ENCODE assay signal across 8 cellular contexts in genomic region chr9:130713286-130713975, GRCh38. TPM values are rescaled to one million over a fixed set of nuclear protein-coding genes. Genes with fewer than 3 reads are reported as not detected.
A peak's percentile ranks its signal among the peaks of the same experiment; 100 is the strongest.
DNase-seq lines count a peak whose midpoint lies in the region; ATAC-seq and TF ChIP-seq lines count a peak whose summit lies in the region.

No MANE protein-coding gene starts in this region.

- intact Hi-C loops in Caco-2 (cut with micrococcal nuclease; ENCODE audit: unreplicated experiment): loop anchor here (2.0 to 5.0 kb wide), 2 partner anchors 21 to 229 kb away; partner anchors contain the start of gene EXOSC2
- intact Hi-C loops in left cardiac atrium (cut with DNase I): loop anchor here in 1 of 2 donors (5.0 kb wide), 2 partner anchors 54 to 134 kb away; no protein-coding TSS in a partner anchor
- intact Hi-C loops in prostate gland (cut with DNase I): loop anchor here (2.0 to 5.0 kb wide), 2 partner anchors 59 to 147 kb away; no protein-coding TSS in a partner anchor

- ATAC-seq in HG03175 (IDR thresholded peaks at IDR 0.05; ENCODE audit: unreplicated experiment): peak; percentile 3
- ATAC-seq in activated naive CD4-positive, alpha-beta T cell treated with anti-CD3 and anti-CD28 coated beads, Interleukin-2, amount 50 U/mL, for 72 hours: peak in 1 of 2 donors; percentile 0
- peak; percentile 4 to 10 for ATAC-seq in left cardiac atrium
- no peak for ATAC-seq in HG02588 (IDR thresholded peaks at IDR 0.05; ENCODE audit: unreplicated experiment)
- no peak for ATAC-seq in HG02870 (IDR thresholded peaks at IDR 0.05; ENCODE audit: unreplicated experiment)

- CTCF ChIA-PET in Caco-2 (lab: Charles Lee): interaction anchor here (0.8 kb wide), 1 partner anchor 153 kb away, joined by 5 read pairs; no protein-coding TSS in a partner anchor

- WGBS in prostate gland: under 1% methylated on average over 25 of the region's 37 CpGs

- DNase-seq in Caco-2: peak in 1 of 2 experiments; percentile 27
- DNase-seq in activated naive CD4-positive, alpha-beta T cell treated with anti-CD3 and anti-CD28 coated beads, Interleukin-2, amount 50 U/mL, for 72 hours (ENCODE audit: low spot score in 2 of 2): peak in 1 of 2 donors; percentile 19
- peak; percentile 42 for DNase-seq in left cardiac atrium
- DNase-seq in prostate gland (ENCODE audit: low spot score): no peak
- no peak for DNase-seq in DMS153 (lab: John Stamatoyannopoulos, UW)

- H3K36me3 Mint-ChIP-seq in Caco-2 (ENCODE audit: insufficient read depth, unreplicated experiment): peaks cover 23% of the 10 kb centered on the region
- peaks cover 4 to 9% of the 10 kb centered on the region in 2 donors for H3K36me3 Mint-ChIP-seq in activated naive CD4-positive, alpha-beta T cell treated with anti-CD3 and anti-CD28 coated beads, Interleukin-2, amount 50 U/mL, for 72 hours

- H3K9me3 ChIP-seq in Caco-2 (no peaks in the 10 kb centered on the region), prostate gland (no peaks in the 10 kb centered on the region)

- peak overlapping the region; percentile 96 for H3K4me3 Mint-ChIP-seq in Caco-2 (ENCODE audit: unreplicated experiment)

- H3K4me1 ChIP-seq in Caco-2 (peaks cover 22% of the 10 kb centered on the region), prostate gland (replicated peaks) (no peaks in the 10 kb centered on the region)

- H3K4me1 Mint-ChIP-seq in Caco-2 (ENCODE audit: low read depth, unreplicated experiment): peaks cover 8% of the 10 kb centered on the region

- H3K27ac Mint-ChIP-seq in Caco-2 (ENCODE audit: unreplicated experiment): peak overlapping the region; percentile 96
- H3K27ac Mint-ChIP-seq in activated naive CD4-positive, alpha-beta T cell treated with anti-CD3 and anti-CD28 coated beads, Interleukin-2, amount 50 U/mL, for 72 hours: peak overlapping the region; percentile 89 to 99

- TF ChIP-seq POLR2A in prostate gland (IDR thresholded peaks at IDR 0.05): no peak

- no peaks in the 10 kb centered on the region for H3K9me3 Mint-ChIP-seq in Caco-2 (ENCODE audit: unreplicated experiment)
- no peaks in the 10 kb centered on the region for H3K9me3 Mint-ChIP-seq in activated naive CD4-positive, alpha-beta T cell treated with anti-CD3 and anti-CD28 coated beads, Interleukin-2, amount 50 U/mL, for 72 hours

- peak overlapping the region; percentile 99 for H3K27ac ChIP-seq in prostate gland

- BruUV-seq in Caco-2 (replicated peaks; lab: Mats Ljungman, UMichigan): no TSS peak

- H3K36me3 ChIP-seq in Caco-2 (ENCODE audit: control insufficient read depth, insufficient read depth, low read length) (no peaks in the 10 kb centered on the region), prostate gland (no peaks in the 10 kb centered on the region)

- H3K4me3 ChIP-seq in Caco-2 (ENCODE audit: low read depth, low read length) (peak overlapping the region; percentile 80), prostate gland (peak overlapping the region; percentile 83 to 99)

- H3K27me3 ChIP-seq in Caco-2 (replicated peaks; ENCODE audit: control insufficient read depth, insufficient read depth, low read length): no peaks in the 10 kb centered on the region
- no peaks in the 10 kb centered on the region for H3K27me3 ChIP-seq in prostate gland (replicated peaks; ENCODE audit: insufficient read depth)

- POLR2A ChIA-PET in Caco-2 (lab: Charles Lee): no interaction called here

- H3K27me3 Mint-ChIP-seq in Caco-2 (ENCODE audit: insufficient read depth, unreplicated experiment): no peaks in the 10 kb centered on the region

- TF ChIP-seq CTCF in Caco-2 (IDR thresholded peaks at IDR 0.05; ENCODE audit: insufficient read depth in 1 of 2, low read depth in 1 of 2, low read length in 1 of 2, severe bottlenecking in 1 of 2, unreplicated experiment in 1 of 2) (no peak), prostate gland (IDR thresholded peaks at IDR 0.05) (no peak)

RNA-seq across cellular contexts. Expression of gene EXOSC2, which starts 19.9 kb away (rescaled TPM):
- 59.1 and 68.4 TPM in 2 replicates for total RNA-seq in Caco-2 (2022)
- 10 to 100 TPM; 68.8 to 84.8 TPM for total RNA-seq in activated naive CD4-positive, alpha-beta T cell treated with anti-CD3 and anti-CD28 coated beads, Interleukin-2, amount 50 U/mL, for 72 hours
- total RNA-seq in left cardiac atrium: 10 to 100 TPM; 14.3 to 15.4 TPM
- 10 to 100 TPM; 18.4 to 22.7 TPM for total RNA-seq in prostate gland

RNA-seq across cellular contexts. Expression of gene PRDM12, which starts 49.0 kb away (rescaled TPM):
- total RNA-seq in Caco-2 (2022) (0.32 and 0.34 TPM in 2 replicates), left cardiac atrium (not detected), prostate gland (not detected)
- not detected for total RNA-seq in activated naive CD4-positive, alpha-beta T cell treated with anti-CD3 and anti-CD28 coated beads, Interleukin-2, amount 50 U/mL, for 72 hours

Comparison
In these comparisons a context has a peak if more than half of its experiments do, and no peak if none do; other contexts are left out.
1. ATAC-seq: peak in HG03175 (single experiment) and left cardiac atrium (2 of 2); none in HG02588 (single experiment) and HG02870 (single experiment).